ENCODE assay signal across 9 cellular contexts in genomic region chr11:95228081-95228859, GRCh38. TPM values are rescaled to one million over a fixed set of nuclear protein-coding genes. Genes with fewer than 3 reads are reported as not detected.
DNase-seq lines count a peak whose midpoint lies in the region; ATAC-seq, FAIRE-seq and TF ChIP-seq lines count a peak whose summit lies in the region.
"Had no signal": no experiment of that assay in that cellular context is flagged by ENCODE, and none has a peak within 500 bp of the region (broad histone marks: within the 10 kb centered on the region; RNA-seq: fewer than 3 reads in every experiment).

No MANE protein-coding gene starts in this region.

- H2AFZ ChIP-seq in SK-N-SH (ENCODE audit: low read depth) = 0 out of 2 replicates have a peak overlapping the region, but pooled peaks have one; percentile 11

- H3K27ac Mint-ChIP-seq in osteocyte (ENCODE audit: unreplicated experiment) = peak overlapping the region; percentile 49
- H3K27ac Mint-ChIP-seq in natural killer cell = no peak overlapping the region

- peaks cover 11 to 18% of the 10 kb centered on the region in 2 experiments; a peak in 3 of 4 replicates for H3K4me1 ChIP-seq in SK-N-SH (ENCODE audit: control insufficient read depth in 1 of 2, insufficient read depth in 2 of 2, low read depth in 1 of 2, low read length in 1 of 2)

- H3K4me3 Mint-ChIP-seq in osteocyte (ENCODE audit: unreplicated experiment) = peak overlapping the region; percentile 97
- H3K4me3 Mint-ChIP-seq in natural killer cell = no peak overlapping the region

- peaks cover 12% of the 10 kb centered on the region for H3F3A ChIP-seq in SK-N-SH (replicated peaks; ENCODE audit: insufficient read depth)

- FAIRE-seq in GM19239 (lab: Jason Lieb, UNC) (peak; percentile 37), endometrium (lab: Jason Lieb, UNC) (peak; percentile 89)

- H4K20me1 ChIP-seq in SK-N-SH (ENCODE audit: insufficient read depth) = no peaks in the 10 kb centered on the region

- TF ChIP-seq CTCF in SK-N-SH (IDR thresholded peaks at IDR 0.05) = no peak
- TF ChIP-seq CTCF in osteocyte (IDR thresholded peaks at IDR 0.05) = no peak
- no peak for TF ChIP-seq CTCF in lower leg skin (IDR thresholded peaks at IDR 0.05)
- TF ChIP-seq CTCF in natural killer cell (IDR thresholded peaks at IDR 0.05) = no peak

- 81% methylated on average over 4 of the region's 4 CpGs for WGBS in SK-N-SH (ENCODE audit: low lambda C conversion rate)
- WGBS in lower leg skin, 2 donors = 24 to 39% methylated on average over 4 of the region's 4 CpGs

- no peak overlapping the region for H3K9ac ChIP-seq in SK-N-SH

- no peak for TF ChIP-seq EP300 in SK-N-SH (IDR thresholded peaks at IDR 0.05; ENCODE audit: borderline replicate concordance in 1 of 2, low read depth in 1 of 2, low read length in 1 of 2)

- no peaks in the 10 kb centered on the region for H3K36me3 ChIP-seq in SK-N-SH (replicated peaks in 1 of 2; ENCODE audit: control insufficient read depth in 1 of 2, insufficient read depth in 2 of 2, low read length in 1 of 2)

- peaks cover 5% of the 10 kb centered on the region for H3K9me3 Mint-ChIP-seq in osteocyte (ENCODE audit: unreplicated experiment)
- no peaks in the 10 kb centered on the region for H3K9me3 Mint-ChIP-seq in natural killer cell

- H3K27ac ChIP-seq in SK-N-SH (ENCODE audit: low read depth in 2 of 2, low read length in 1 of 2) = peak overlapping the region in 1 of 2 experiments; percentile 15; a peak in 1 of 4 replicates

- POLR2A ChIA-PET in SK-N-SH (lab: Yijun Ruan, JAX) = no interaction called here

- H3K36me3 Mint-ChIP-seq in osteocyte (ENCODE audit: unreplicated experiment) = peaks cover 13% of the 10 kb centered on the region
- no peaks in the 10 kb centered on the region for H3K36me3 Mint-ChIP-seq in natural killer cell

- no peak for TF ChIP-seq RAD21 in SK-N-SH (IDR thresholded peaks at IDR 0.05; ENCODE audit: low read length)

- H3K79me2 ChIP-seq in SK-N-SH (ENCODE audit: insufficient read depth) = no peaks in the 10 kb centered on the region

- H3K4me3 ChIP-seq in SK-N-SH (ENCODE audit: low read depth in 2 of 2, low read length in 1 of 2) (peak overlapping the region in 1 of 2 experiments; percentile 79; a peak in 2 of 4 replicates), lower leg skin (ENCODE audit: low read depth, poor library complexity, severe bottlenecking) (no peak overlapping the region)
- H3K4me3 ChIP-seq: mucosa of descending colon had no signal

- DNase-seq in GM19239 (ENCODE audit: insufficient read length, low spot score) = no peak
- no peak for DNase-seq in SK-N-SH
- DNase-seq in osteocyte (ENCODE audit: extremely low spot score, unreplicated experiment) = no peak
- no peak for DNase-seq in lower leg skin (ENCODE audit: low spot score in 2 of 2)
- no peak for DNase-seq in natural killer cell
- DNase-seq: mucosa of descending colon had no signal

- no peaks in the 10 kb centered on the region for H3K27me3 ChIP-seq in SK-N-SH (ENCODE audit: insufficient read depth)

- CTCF ChIA-PET in SK-N-SH (lab: Yijun Ruan, JAX) = interaction anchor here (0.6 to 2.1 kb wide), 4 partner anchors 24 to 477 kb away, joined by 3 to 8 read pairs (median 4); no protein-coding TSS in a partner anchor

- no peaks in the 10 kb centered on the region for H3K9me2 ChIP-seq in SK-N-SH

- peak overlapping the region; percentile 74 for H3K4me2 ChIP-seq in SK-N-SH

- H3K4me1 Mint-ChIP-seq in osteocyte (ENCODE audit: unreplicated experiment) (peaks cover 38% of the 10 kb centered on the region), natural killer cell (peaks cover 13% of the 10 kb centered on the region in 2 donors)

- intact Hi-C loops in lower leg skin (cut with DNase I; ENCODE audit: low total_unique reads) = no loop called here
- intact Hi-C loops in natural killer cell (cut with micrococcal nuclease) = no loop called here

- TF ChIP-seq POLR2A in lower leg skin (IDR thresholded peaks at IDR 0.05) = no peak

- ATAC-seq in HG02610 (IDR thresholded peaks at IDR 0.05; ENCODE audit: unreplicated experiment) = no peak
- ATAC-seq in HG03432 (IDR thresholded peaks at IDR 0.05; ENCODE audit: unreplicated experiment) = no peak
- no peak for ATAC-seq in natural killer cell
- ATAC-seq: mucosa of descending colon had no signal

- H3K27me3 Mint-ChIP-seq in osteocyte (ENCODE audit: unreplicated experiment) = peaks cover 5% of the 10 kb centered on the region
- H3K27me3 Mint-ChIP-seq in natural killer cell (ENCODE audit: low read depth in 2 of 2) = peaks cover 0 to 4% of the 10 kb centered on the region in 2 donors

- H3K9me3 ChIP-seq in SK-N-SH = no peaks in the 10 kb centered on the region
- H3K9me3 ChIP-seq: mucosa of descending colon had no signal

TF ChIP-seq in SK-N-SH, 30 proteins besides CTCF, POLR2A, EP300 and RAD21:
- peak; percentile 45; the same call in 1 of the 2 replicates for TF ChIP-seq FOSL2 (IDR thresholded peaks at IDR 0.05; ENCODE audit: borderline replicate concordance, low read depth)
- TF ChIP-seq PBX3 (IDR thresholded peaks at IDR 0.05) = no peak

RNA-seq across cellular contexts. Expression of gene SESN3, which starts 2.7 kb away (rescaled TPM):
- polyA plus RNA-seq in SK-N-SH (2012; rRNA removed) = 1.7 and 2.2 TPM in 2 replicates
- 2.9 and 3.4 TPM in 2 replicates for polyA plus RNA-seq in SK-N-SH (2012; cell fraction: cytosol; rRNA removed)
- polyA plus RNA-seq in SK-N-SH (2012; cell fraction: nucleus; rRNA removed) = 1.6 and 2.9 TPM in 2 replicates
- total RNA-seq in osteocyte = 84.8 and 91.6 TPM in 2 replicates
- 10 to 100 TPM; 12.4 to 37.3 (median 25.5) TPM for total RNA-seq in lower leg skin
- 10 to 100 TPM in 1 of 3 donors, 1 to 10 TPM in 2; 5.5 to 10.2 (median 7.6) TPM for total RNA-seq in natural killer cell
